Comparison of ENCODE assay signal across 14 cellular contexts in genomic region chr6:85405853-85406198, GRCh38. TPM values are rescaled to one million over a fixed set of nuclear protein-coding genes. Genes with fewer than 3 reads are reported as not detected.
DNase-seq lines count a peak whose midpoint lies in the region; ATAC-seq, FAIRE-seq and TF ChIP-seq lines count a peak whose summit lies in the region.
"Had no signal": no experiment of that assay in that cellular context is flagged by ENCODE, and none has a peak within 500 bp of the region (broad histone marks: within the 10 kb centered on the region; RNA-seq: fewer than 3 reads in every experiment).

No MANE protein-coding gene starts in this region.

- TF ChIP-seq EP300 in ovary (IDR thresholded peaks at IDR 0.05), result no peak

- H3K27me3 ChIP-seq in endothelial cell of umbilical vein (ENCODE audit: control insufficient read depth in 2 of 2, insufficient read depth in 2 of 2, low read length in 2 of 2), result no peaks in the 10 kb centered on the region
- H3K27me3 ChIP-seq in skeletal muscle satellite cell (ENCODE audit: control insufficient read depth, insufficient read depth, low read length), result no peaks in the 10 kb centered on the region
- no peaks in the 10 kb centered on the region for H3K27me3 ChIP-seq in ovary
- H3K27me3 ChIP-seq in H7 (ENCODE audit: control insufficient read depth, insufficient read depth, low read length), result no peaks in the 10 kb centered on the region

- H3K79me2 ChIP-seq in endothelial cell of umbilical vein (ENCODE audit: control insufficient read depth, insufficient read depth, low read length), result no peaks in the 10 kb centered on the region

- intact Hi-C loops in endothelial cell of umbilical vein (cut with micrococcal nuclease) (loop anchor here (10.0 kb wide), 1 partner anchor 641 kb away; the partner anchor contains the start of gene TBX18), ovary (cut with DNase I) (no loop called here)

- H3K9ac ChIP-seq in endothelial cell of umbilical vein (replicated peaks; ENCODE audit: extremely low read depth, insufficient read depth, low read length) (peak overlapping the region; percentile 72), skeletal muscle satellite cell (ENCODE audit: low read depth, low read length) (peak overlapping the region; percentile 84)

- 81 to 83% (median 83%) methylated on average over 2 of the region's 2 CpGs for WGBS in ovary, 3 donors

- ATAC-seq in HG03520 (IDR thresholded peaks at IDR 0.05; ENCODE audit: unreplicated experiment), result peak; percentile 1
- ATAC-seq in GM21619 (IDR thresholded peaks at IDR 0.05; ENCODE audit: unreplicated experiment), result no peak

- H3K36me3 ChIP-seq in endothelial cell of umbilical vein (ENCODE audit: control insufficient read depth in 2 of 2, extremely low read depth in 1 of 2, insufficient read depth in 2 of 2, low read length in 2 of 2) (no peaks in the 10 kb centered on the region), skeletal muscle satellite cell (ENCODE audit: insufficient read depth, low read length) (no peaks in the 10 kb centered on the region), ovary (no peaks in the 10 kb centered on the region), H7 (replicated peaks; ENCODE audit: control insufficient read depth, insufficient read depth, low read length) (no peaks in the 10 kb centered on the region)

- H3K9me1 ChIP-seq in endothelial cell of umbilical vein (replicated peaks; ENCODE audit: control insufficient read depth, extremely low read depth, insufficient read depth, low read length), result no peaks in the 10 kb centered on the region

- H3K4me3 ChIP-seq in endothelial cell of umbilical vein (replicated peaks in 1 of 3; ENCODE audit: insufficient read depth in 1 of 3, low read depth in 1 of 3, low read length in 3 of 3), result no peak overlapping the region
- peak overlapping the region; percentile 17 for H3K4me3 ChIP-seq in skeletal muscle satellite cell (ENCODE audit: low read length)
- no peak overlapping the region for H3K4me3 ChIP-seq in ovary
- no peak overlapping the region for H3K4me3 ChIP-seq in H7 (ENCODE audit: insufficient read depth, low read depth, low read length)

- CTCF ChIA-PET in endothelial cell of umbilical vein (lab: Charles Lee), result interaction anchor here (1.2 to 4.3 kb wide), 6 partner anchors 39 to 63 kb away, joined by 3 to 33 read pairs (median 19); partner anchors contain the start of gene NT5E

- H3K4me2 ChIP-seq in endothelial cell of umbilical vein (ENCODE audit: insufficient read depth, low read length), result peak overlapping the region; percentile 67
- peak overlapping the region; percentile 74 for H3K4me2 ChIP-seq in skeletal muscle satellite cell (ENCODE audit: low read length)

- TF ChIP-seq CTCF in endothelial cell of umbilical vein (IDR thresholded peaks at IDR 0.05; ENCODE audit: extremely low read depth in 1 of 2, insufficient read depth in 1 of 2, low read depth in 1 of 2, low read length in 2 of 2), result no peak
- TF ChIP-seq CTCF in ovary (IDR thresholded peaks at IDR 0.05), result no peak

- POLR2A ChIA-PET in endothelial cell of umbilical vein (lab: Charles Lee), result no interaction called here

- no peaks in the 10 kb centered on the region for H4K20me1 ChIP-seq in endothelial cell of umbilical vein (replicated peaks; ENCODE audit: control insufficient read depth, extremely low read depth, insufficient read depth, low read length)

- FAIRE-seq in endothelial cell of umbilical vein (lab: Jason Lieb, UNC), result no peak
- FAIRE-seq: A204.1, H54 had no signal

- TF ChIP-seq POLR2A in endothelial cell of umbilical vein (IDR thresholded peaks at IDR 0.05; ENCODE audit: low read depth, low read length) (no peak), ovary (IDR thresholded peaks at IDR 0.05) (no peak)

- no peaks in the 10 kb centered on the region for H3K9me3 ChIP-seq in endothelial cell of umbilical vein (replicated peaks; ENCODE audit: control insufficient read depth, insufficient read depth, low read length)
- no peaks in the 10 kb centered on the region for H3K9me3 ChIP-seq in skeletal muscle satellite cell (replicated peaks; ENCODE audit: low read length)
- H3K9me3 ChIP-seq in ovary, result no peaks in the 10 kb centered on the region

- no TSS peak for BruUV-seq in endothelial cell of umbilical vein (replicated peaks; lab: Mats Ljungman, UMichigan)

- H3K27ac ChIP-seq in endothelial cell of umbilical vein (ENCODE audit: insufficient read depth, low read depth, low read length) (peak overlapping the region; percentile 94), ovary (no peak overlapping the region)

- dilution Hi-C loops in endothelial cell of umbilical vein (cut with MboI; ENCODE audit: extremely low pct_ligation_motif_present, low sequenced_read_pairs), result no loop called here

- H2AFZ ChIP-seq in endothelial cell of umbilical vein (ENCODE audit: low read depth, low read length), result peak overlapping the region; percentile 58

- DNase-seq in DMS53 (lab: John Stamatoyannopoulos, UW) (peak; percentile 48), DMS53 treated with DMSO at 0.1 percent for 48 hours (lab: John Stamatoyannopoulos, UW; ENCODE audit: unreplicated experiment) (no peak), endothelial cell of umbilical vein (ENCODE audit: low read depth, low spot score) (peak; percentile 16), ovary (no peak), H7 (no peak)
- DNase-seq: activated naive CD4-positive, alpha-beta T cell treated with anti-CD3 and anti-CD28 coated beads, Interleukin-2, amount 50 U/mL, for 16 hours; glutamatergic neuron; mesendoderm; MM.1S had no signal

- H3K4me1 ChIP-seq in endothelial cell of umbilical vein (ENCODE audit: control insufficient read depth, extremely low read depth, insufficient read depth, low read length), result peaks cover 55% of the 10 kb centered on the region
- peaks cover 60% of the 10 kb centered on the region for H3K4me1 ChIP-seq in skeletal muscle satellite cell (ENCODE audit: control insufficient read depth, insufficient read depth, low read length)
- no peaks in the 10 kb centered on the region for H3K4me1 ChIP-seq in ovary (ENCODE audit: insufficient read depth)

TF ChIP-seq in endothelial cell of umbilical vein, 7 proteins besides CTCF, POLR2A, EP300 and RAD21:
- no peak for TF ChIP-seq POLR2AphosphoS5 (IDR thresholded peaks at IDR 0.05; ENCODE audit: insufficient read depth, low read depth, low read length)
- TF ChIP-seq GATA2 (IDR thresholded peaks at IDR 0.05; ENCODE audit: insufficient read depth, insufficient read length, low read depth, low read length), result no peak
- TF ChIP-seq FOS (IDR thresholded peaks at IDR 0.05; ENCODE audit: borderline replicate concordance, insufficient read depth, low read length), result no peak
- no peak for TF ChIP-seq EZH2 (IDR thresholded peaks at IDR 0.05; ENCODE audit: borderline replicate concordance, low read depth, low read length, severe bottlenecking)
- TF ChIP-seq JUN (IDR thresholded peaks at IDR 0.05; ENCODE audit: borderline replicate concordance, insufficient read depth, insufficient read length, low read depth), result no peak
- no peak for TF ChIP-seq MYC (IDR thresholded peaks at IDR 0.05; ENCODE audit: low read depth, low read length)
- no peak for TF ChIP-seq MAX (IDR thresholded peaks at IDR 0.05; ENCODE audit: insufficient read depth, insufficient read length)
TF ChIP-seq in endothelial cell of umbilical vein: peak in this region for 0.

RNA-seq across cellular contexts. Expression of gene NT5E, which starts 44.1 kb away (rescaled TPM):
- 48.2 and 115 TPM in 2 replicates for total RNA-seq in endothelial cell of umbilical vein
- polyA plus RNA-seq in endothelial cell of umbilical vein, result 59.3 and 110 TPM in 2 replicates
- polyA plus RNA-seq in endothelial cell of umbilical vein (2011; cell fraction: cytosol; rRNA removed), result 59.9 and 64.0 TPM in 2 replicates
- 35.1 and 40.4 TPM in 2 replicates for polyA plus RNA-seq in endothelial cell of umbilical vein (2011; cell fraction: nucleus; rRNA removed)
- 47.0 and 83.3 TPM in 2 replicates for polyA plus RNA-seq in endothelial cell of umbilical vein (2012)
- 78.0 and 90.7 TPM in 2 replicates for polyA minus RNA-seq in endothelial cell of umbilical vein
- polyA minus RNA-seq in endothelial cell of umbilical vein (2011; cell fraction: cytosol; rRNA and poly(A)+ RNA removed), result 4.2 TPM
- polyA minus RNA-seq in endothelial cell of umbilical vein (2011; cell fraction: nucleus; rRNA and poly(A)+ RNA removed), result 41.8 and 43.6 TPM in 2 replicates
- 342 and 377 TPM in 2 replicates for total RNA-seq in skeletal muscle satellite cell (2012; rRNA removed)
- total RNA-seq in ovary, result 10 to 100 TPM; 32.5 to 67.2 (median 47.4) TPM
- polyA plus RNA-seq in ovary, result 10 to 100 TPM; 29.3 to 68.7 TPM
- 0.94 and 1.4 TPM in 2 replicates for total RNA-seq in H7 (2014; rRNA removed; shearing (Covaris generic))

Comparison
In these comparisons a context has a peak if more than half of its experiments do, and no peak if none do; other contexts are left out.
1. DNase-seq: peak in DMS53 (single experiment) and endothelial cell of umbilical vein (single experiment); none in DMS53 treated with DMSO at 0.1 percent for 48 hours (single experiment), ovary (0 of 5) and H7 (single experiment).
2. RNA of gene NT5E, which starts 44.1 kb away (total RNA-seq): 48.2 to 115 TPM in endothelial cell of umbilical vein and 32.5 to 67.2 TPM in ovary; 0.94 to 1.4 TPM in H7; every median in the first group is over 10 times any median in the second.